Comparison of ENCODE assay signal across 1 cellular context in the genomic region with DNA sequence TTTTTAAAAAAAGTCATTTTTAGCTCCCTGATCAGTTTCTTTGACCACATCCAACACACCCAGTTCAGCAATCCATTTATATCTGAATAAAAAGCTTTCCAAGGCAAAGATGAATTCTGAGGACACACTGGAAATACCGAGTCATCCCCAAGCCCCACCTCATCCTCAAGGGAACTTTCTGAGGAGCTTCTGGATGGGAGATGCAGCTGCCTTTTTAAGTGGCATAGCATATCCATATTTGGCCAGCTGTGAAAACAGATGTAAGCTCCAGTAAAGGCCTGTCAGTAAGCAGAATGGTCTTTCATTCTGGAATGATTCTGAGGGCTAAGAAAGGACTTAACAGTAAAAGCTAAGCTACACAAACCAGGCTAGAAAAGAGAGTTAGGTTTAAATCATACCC.
A peak's percentile ranks its signal among the peaks of the same experiment; 100 is the strongest.
TF ChIP-seq lines count a peak whose summit lies in the region.

No MANE protein-coding gene starts in this region.

TF ChIP-seq in IMR-90, 13 proteins besides CTCF, POLR2A, EP300 and RAD21:
- no peak for TF ChIP-seq SMC3 (IDR thresholded peaks at IDR 0.05; ENCODE audit: low read depth, low read length)
- no peak for TF ChIP-seq MAFK (IDR thresholded peaks at IDR 0.05; ENCODE audit: low read depth, low read length)
- TF ChIP-seq RCOR1 (IDR thresholded peaks at IDR 0.05; ENCODE audit: insufficient replicate concordance, low read length): no peak
- peak; percentile 53 for TF ChIP-seq NFE2L2 (IDR thresholded peaks at IDR 0.05; ENCODE audit: low read depth, low read length)
- no peak for TF ChIP-seq FOS (IDR thresholded peaks at IDR 0.05; ENCODE audit: low read depth, low read length)
- TF ChIP-seq CEBPB (IDR thresholded peaks at IDR 0.05; ENCODE audit: low read depth, low read length): no peak
- TF ChIP-seq MXI1 (IDR thresholded peaks at IDR 0.05; ENCODE audit: borderline replicate concordance, low read depth, low read length): no peak
- TF ChIP-seq CHD1 (IDR thresholded peaks at IDR 0.05; ENCODE audit: low read depth, low read length): no peak
